In the genomic region with DNA sequence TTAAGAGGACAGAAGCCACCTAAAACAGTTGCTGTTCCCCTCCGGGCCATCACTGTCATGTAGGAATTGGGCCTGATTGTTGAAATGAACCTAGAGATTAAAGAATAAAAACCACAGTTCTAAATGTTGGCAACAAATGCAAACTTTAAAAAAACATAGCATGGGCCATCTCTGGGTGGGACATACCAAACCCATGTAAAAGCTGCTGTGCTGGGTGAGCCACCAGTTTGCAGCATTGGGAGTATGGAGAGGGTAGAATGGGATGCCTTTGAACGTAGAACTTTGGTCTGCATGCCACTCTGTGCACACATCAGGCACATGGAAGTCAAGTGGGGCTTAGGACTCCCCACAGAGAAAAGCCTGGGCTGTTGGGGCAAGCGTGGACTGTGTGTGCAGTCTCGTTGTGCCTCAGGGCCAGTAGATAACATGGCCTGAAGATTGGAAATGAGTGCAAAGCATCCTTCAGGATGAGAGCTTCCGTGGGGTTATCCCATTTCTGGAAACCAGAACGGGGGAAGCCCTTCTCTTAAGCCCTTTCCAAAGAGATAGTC, we compare ENCODE assay signal across 25 cellular contexts.
"Had no signal": no experiment of that assay in that cellular context is flagged by ENCODE, and none has a peak within 500 bp of the region (broad histone marks: within the 10 kb centered on the region; RNA-seq: fewer than 3 reads in every experiment).

No MANE protein-coding gene starts in this region.

- H3K9ac ChIP-seq: parathyroid adenoma had no signal

- H3K27me3 Mint-ChIP-seq: activated B cell treated with CpG ODN at 0.5 μM for 24 hours; activated CD4-positive, alpha-beta T cell treated with anti-CD3 and anti-CD28 coated beads for 36 hours; activated naive CD8-positive, alpha-beta T cell had no signal

- H3K36me3 ChIP-seq: uterus had no signal

- H3K36me3 Mint-ChIP-seq: activated naive CD8-positive, alpha-beta T cell; stimulated activated naive B cell treated with anti-CD40 and anti-IgM and Interleukin-4, amounts not matched to agents 10 μg/mL and 1 μg/mL and 100 μg/mL, for 72 hours had no signal

- H3K79me2 ChIP-seq: parathyroid adenoma had no signal

- H2AFZ ChIP-seq: parathyroid adenoma had no signal

- DNase-seq: activated B cell treated with CpG ODN at 0.5 μM for 24 hours; activated CD4-positive, alpha-beta T cell treated with anti-CD3 and anti-CD28 coated beads for 36 hours; activated CD4-positive, alpha-beta T cell treated with anti-CD3 and anti-CD28 coated beads, Interleukin-2, amount 50 U/mL, for 4 hours; activated CD8-positive, alpha-beta memory T cell treated with anti-CD3 and anti-CD28 coated beads for 24 hours; activated CD8-positive, alpha-beta memory T cell treated with anti-CD3 and anti-CD28 coated beads, Interleukin-2, amount 50 U/mL, for 4 hours; activated naive CD4-positive, alpha-beta T cell; activated T-cell treated with anti-CD3 and anti-CD28 coated beads, Interleukin-2, amount 50 U/mL, for 4 hours; cortex of kidney; heart right ventricle; left ventricle myocardium inferior; stimulated activated CD4-positive, alpha-beta T cell treated with anti-CD3 and anti-CD28 coated beads, Interleukin-15, amount 100 ng/mL, for 24 hours; stimulated activated naive B cell treated with anti-CD40 and anti-IgM and Interleukin-4, amounts not matched to agents 10 μg/mL and 1 μg/mL and 100 μg/mL, for 72 hours; T1000; transverse colon; uterus had no signal

- H3K27ac ChIP-seq: breast epithelium, heart right ventricle, left ventricle myocardium inferior, parathyroid adenoma, transverse colon, uterus had no signal

- H3K4me1 ChIP-seq: breast epithelium, left ventricle myocardium inferior, parathyroid adenoma, transverse colon, uterus had no signal

- H3K4me1 Mint-ChIP-seq: activated B cell treated with CpG ODN at 0.5 μM for 24 hours; activated CD4-positive, alpha-beta T cell treated with anti-CD3 and anti-CD28 coated beads for 36 hours; central memory CD8-positive, alpha-beta T cell; nephron; stimulated activated naive B cell treated with anti-CD40 and anti-IgM and Interleukin-4, amounts not matched to agents 10 μg/mL and 1 μg/mL and 100 μg/mL, for 72 hours had no signal

- FAIRE-seq: keratinocyte, small intestine had no signal

- H3K9me3 ChIP-seq: breast epithelium, heart right ventricle, left ventricle myocardium inferior, transverse colon, uterus had no signal

- H3K4me3 Mint-ChIP-seq: activated B cell treated with CpG ODN at 0.5 μM for 24 hours; activated CD4-positive, alpha-beta T cell treated with anti-CD3 and anti-CD28 coated beads for 36 hours; activated naive CD8-positive, alpha-beta T cell; activated T-cell treated with anti-CD3 and anti-CD28 coated beads, Interleukin-2, amount 50 U/mL, for 4 hours; central memory CD8-positive, alpha-beta T cell; nephron; stimulated activated naive B cell treated with anti-CD40 and anti-IgM and Interleukin-4, amounts not matched to agents 10 μg/mL and 1 μg/mL and 100 μg/mL, for 72 hours; T-helper 1 cell treated with Interleukin-12 subunit alpha and Interleukin-12 subunit beta and Interleukin-4 antibody, amounts not matched to agents 30 μg/mL and 1 μg/mL, for 36 hours had no signal

- H3K4me3 ChIP-seq: breast epithelium, heart right ventricle, left ventricle myocardium inferior, transverse colon, uterus had no signal

- H3K27ac Mint-ChIP-seq: activated B cell treated with CpG ODN at 0.5 μM for 24 hours; activated CD4-positive, alpha-beta T cell treated with anti-CD3 and anti-CD28 coated beads for 36 hours; activated naive CD8-positive, alpha-beta T cell; activated T-helper 2 cell treated with anti-CD3 and anti-CD28 coated beads, Interferon-gamma antibody, Interleukin-2, Interleukin-4, amounts not matched to agents 10 μg/mL and 5 μg/mL and 100 μg/mL, durations not matched to agents 14 hours and 24 hours and 36 hours; nephron; T-helper 1 cell treated with Interleukin-12 subunit alpha and Interleukin-12 subunit beta and Interleukin-4 antibody, amounts not matched to agents 30 μg/mL and 1 μg/mL, for 36 hours had no signal

- H3K9me3 Mint-ChIP-seq: activated B cell treated with CpG ODN at 0.5 μM for 24 hours; activated T-cell treated with anti-CD3 and anti-CD28 coated beads, Interleukin-2, amount 50 U/mL, for 4 hours; activated T-helper 2 cell treated with anti-CD3 and anti-CD28 coated beads, Interferon-gamma antibody, Interleukin-2, Interleukin-4, amounts not matched to agents 10 μg/mL and 5 μg/mL and 100 μg/mL, durations not matched to agents 14 hours and 24 hours and 36 hours; central memory CD8-positive, alpha-beta T cell; nephron; stimulated activated naive B cell treated with anti-CD40 and anti-IgM and Interleukin-4, amounts not matched to agents 10 μg/mL and 1 μg/mL and 100 μg/mL, for 72 hours; T-helper 1 cell treated with Interleukin-12 subunit alpha and Interleukin-12 subunit beta and Interleukin-4 antibody, amounts not matched to agents 30 μg/mL and 1 μg/mL, for 36 hours had no signal

- H3K27me3 ChIP-seq: breast epithelium, heart right ventricle, transverse colon, uterus had no signal

- ATAC-seq: activated CD4-positive, alpha-beta T cell treated with anti-CD3 and anti-CD28 coated beads for 36 hours; activated T-cell treated with anti-CD3 and anti-CD28 coated beads, Interleukin-2, amount 50 U/mL, for 4 hours; heart right ventricle; right cardiac atrium had no signal
